10 cellular contexts compared by ENCODE assay signal in genomic region chr21:14630556-14631069, GRCh38.
A peak's percentile ranks its signal among the peaks of the same experiment; 100 is the strongest.
DNase-seq lines count a peak whose midpoint lies in the region; ATAC-seq and TF ChIP-seq lines count a peak whose summit lies in the region.
"Had no signal": no experiment of that assay in that cellular context is flagged by ENCODE, and none has a peak within 500 bp of the region (broad histone marks: within the 10 kb centered on the region; RNA-seq: fewer than 3 reads in every experiment).

No MANE protein-coding gene starts in this region.

- H3K27ac ChIP-seq in OCI-LY3 (ENCODE audit: low read length) (no peak overlapping the region), spleen (no peak overlapping the region)
- H3K27ac ChIP-seq: stomach had no signal

- H4K20me1 ChIP-seq in OCI-LY3 (ENCODE audit: insufficient read depth, low read length), result no peaks in the 10 kb centered on the region

- H3K36me3 ChIP-seq in OCI-LY3 (replicated peaks; ENCODE audit: low read depth, low read length) (no peaks in the 10 kb centered on the region), spleen (no peaks in the 10 kb centered on the region)
- H3K36me3 ChIP-seq: stomach had no signal

- TF ChIP-seq CTCF in OCI-LY3 (IDR thresholded peaks at IDR 0.05; ENCODE audit: low read depth, low read length) (no peak), fibroblast of pulmonary artery (IDR thresholded peaks at IDR 0.05; ENCODE audit: low read length, missing control alignments) (no peak), spleen (IDR thresholded peaks at IDR 0.05 in 8 of 11, conservative IDR thresholded peaks at IDR 0.05 in 3 of 11) (no peak)

- H3K4me3 ChIP-seq in OCI-LY3 (ENCODE audit: low read length) (no peak overlapping the region), fibroblast of pulmonary artery (replicated peaks; ENCODE audit: low read depth, low read length) (no peak overlapping the region), spleen (no peak overlapping the region)
- H3K4me3 ChIP-seq: stomach had no signal

- H3K4me1 ChIP-seq in OCI-LY3 (ENCODE audit: low read length), result peaks cover 12% of the 10 kb centered on the region
- H3K4me1 ChIP-seq in spleen, result peaks cover 0 to 12% (median 0%) of the 10 kb centered on the region in 6 donors
- H3K4me1 ChIP-seq: stomach had no signal

- intact Hi-C loops in spleen (cut with DNase I; ENCODE audit: low total_unique reads), result no loop called here

- 28 to 41% (median 34%) methylated on average over 2 of the region's 2 CpGs for WGBS in spleen, 5 donors

- H2AFZ ChIP-seq in OCI-LY3 (ENCODE audit: low read depth, low read length), result no peak overlapping the region

- H3K9ac ChIP-seq in OCI-LY3 (ENCODE audit: low read length), result no peak overlapping the region

- peak; percentile 11 for DNase-seq in fibroblast of pulmonary artery (ENCODE audit: low read depth)
- DNase-seq in stimulated activated CD4-positive, alpha-beta T cell treated with anti-CD3 and anti-CD28 coated beads, Interleukin-2, amount 100 ng/mL, for 48 hours, result no peak
- no peak for DNase-seq in spleen
- no peak for DNase-seq in NCI-H345 treated with DMSO at 0.1 percent for 48 hours (lab: John Stamatoyannopoulos, UW; ENCODE audit: unreplicated experiment)
- DNase-seq: activated CD4-positive, alpha-beta T cell treated with anti-CD3 and anti-CD28 coated beads, Interleukin-2, amount 50 U/mL, for 1 hour; SIG-M5; stomach had no signal

- peak; percentile 62 for ATAC-seq in GM18511 (IDR thresholded peaks at IDR 0.05; ENCODE audit: unreplicated experiment)
- peak; percentile 61 for ATAC-seq in GM19467 (IDR thresholded peaks at IDR 0.05; ENCODE audit: unreplicated experiment)

- H3K9me3 ChIP-seq in OCI-LY3 (ENCODE audit: insufficient read depth, low read length), result no peaks in the 10 kb centered on the region
- peaks cover 0 to 3% (median 0%) of the 10 kb centered on the region in 8 donors for H3K9me3 ChIP-seq in spleen
- H3K9me3 ChIP-seq: stomach had no signal

- H3K4me2 ChIP-seq in OCI-LY3 (ENCODE audit: low read length), result 0 out of 2 replicates have a peak overlapping the region, but pooled peaks have one; percentile 3

- H3K79me2 ChIP-seq in OCI-LY3 (ENCODE audit: low read length), result no peaks in the 10 kb centered on the region

- no peak for TF ChIP-seq POLR2A in spleen (IDR thresholded peaks at IDR 0.05)

- H3K27me3 ChIP-seq in OCI-LY3 (ENCODE audit: low read depth, low read length) (no peaks in the 10 kb centered on the region), spleen (replicated peaks in 1 of 7) (no peaks in the 10 kb centered on the region)
- H3K27me3 ChIP-seq: stomach had no signal
